In genomic region chr16:898761-899677, GRCh38 we compare ENCODE assay signal across 18 cellular contexts.
"Had no signal": no experiment of that assay in that cellular context is flagged by ENCODE, and none has a peak within 500 bp of the region (broad histone marks: within the 10 kb centered on the region; RNA-seq: fewer than 3 reads in every experiment).

No MANE protein-coding gene starts in this region.

- H3K27ac ChIP-seq: epithelial cell of prostate, gastroesophageal sphincter, sigmoid colon had no signal

- H3K27me3 ChIP-seq: gastroesophageal sphincter, sigmoid colon, tibial nerve had no signal

- H3K4me3 ChIP-seq: gastroesophageal sphincter, sigmoid colon, tibial nerve had no signal

- ATAC-seq: activated CD4-positive, CD25-positive, alpha-beta regulatory T cell treated with anti-CD3 and anti-CD28 coated beads, Interleukin-2, amount 50 U/mL, for 24 hours; activated CD8-positive, alpha-beta memory T cell treated with anti-CD3 and anti-CD28 coated beads, Interleukin-2, amount 10 ng/mL, durations not matched to agents 7 days and 5 days; activated CD8-positive, alpha-beta T cell treated with anti-CD3 and anti-CD28 coated beads for 36 hours; gastroesophageal sphincter; stimulated activated naive CD8-positive, alpha-beta T cell treated with anti-CD3 and anti-CD28 coated beads, Interleukin-15, Interleukin-2, amounts not matched to agents 100 U/mL and 50 U/mL, for 24 hours had no signal

- DNase-seq: activated CD4-positive, alpha-beta T cell treated with anti-CD3 and anti-CD28 coated beads, Interleukin-2, amount 10 ng/mL, durations not matched to agents 7 days and 5 days; activated CD8-positive, alpha-beta memory T cell treated with anti-CD3 and anti-CD28 coated beads, Interleukin-2, amount 10 ng/mL, durations not matched to agents 7 days and 5 days; activated CD8-positive, alpha-beta T cell treated with anti-CD3 and anti-CD28 coated beads for 36 hours; activated effector memory CD4-positive, alpha-beta T cell treated with anti-CD3 and anti-CD28 coated beads, Interleukin-2, amount 50 U/mL, for 16 hours; activated naive CD4-positive, alpha-beta T cell treated with anti-CD3 and anti-CD28 coated beads, Interleukin-2, amount 10 ng/mL, durations not matched to agents 7 days and 5 days; activated T-cell treated with anti-CD3 and anti-CD28 coated beads for 4 hours; amygdala; cerebellar nuclear complex; cortex of kidney; occipital lobe; sigmoid colon; stimulated activated CD4-positive, alpha-beta T cell treated with anti-CD3 and anti-CD28 coated beads, Interleukin-4, amount 100 ng/mL, for 24 hours; stimulated activated naive CD8-positive, alpha-beta T cell treated with anti-CD3 and anti-CD28 coated beads, Interleukin-15, Interleukin-2, amounts not matched to agents 100 U/mL and 50 U/mL, for 24 hours; SW 1271 had no signal

- H3K4me1 ChIP-seq: sigmoid colon had no signal

- H3K9me3 ChIP-seq: gastroesophageal sphincter, sigmoid colon, tibial nerve had no signal
